Comparison of ENCODE assay signal across 15 cellular contexts in genomic region chr9:124973807-124974206, GRCh38.
"Had no signal": no experiment of that assay in that cellular context is flagged by ENCODE, and none has a peak within 500 bp of the region (broad histone marks: within the 10 kb centered on the region; RNA-seq: fewer than 3 reads in every experiment).

No MANE protein-coding gene starts in this region.

- DNase-seq: colonic mucosa; dermis blood vessel endothelial cell; foreskin keratinocyte; kidney; left colon; naive thymus-derived CD4-positive, alpha-beta T cell; nephron progenitor cell; psoas muscle; retina; right lobe of liver; stimulated activated CD4-positive, alpha-beta T cell treated with anti-CD3 and anti-CD28 coated beads, Interleukin-1b, Interleukin-23, amount 100 ng/mL, for 48 hours; stimulated activated CD4-positive, alpha-beta T cell treated with anti-CD3 and anti-CD28 coated beads, Interleukin-4, amount 100 ng/mL, for 24 hours; testis had no signal

- H3K9me3 Mint-ChIP-seq: naive thymus-derived CD4-positive, alpha-beta T cell; nephron progenitor cell; stimulated activated memory B cell treated with anti-CD40 and anti-IgM and Interleukin-4, amounts not matched to agents 10 μg/mL and 1 μg/mL and 100 μg/mL, for 72 hours; stimulated activated naive CD8-positive, alpha-beta T cell treated with anti-CD3 and anti-CD28 coated beads, Interleukin-15, Interleukin-2, amounts not matched to agents 100 ng/mL and 50 ng/mL, for 24 hours had no signal

- H3K4me1 Mint-ChIP-seq: nephron progenitor cell; stimulated activated memory B cell treated with anti-CD40 and anti-IgM and Interleukin-4, amounts not matched to agents 10 μg/mL and 1 μg/mL and 100 μg/mL, for 72 hours had no signal

- H3K4me3 Mint-ChIP-seq: naive thymus-derived CD4-positive, alpha-beta T cell; nephron progenitor cell; stimulated activated memory B cell treated with anti-CD40 and anti-IgM and Interleukin-4, amounts not matched to agents 10 μg/mL and 1 μg/mL and 100 μg/mL, for 72 hours; stimulated activated naive CD8-positive, alpha-beta T cell treated with anti-CD3 and anti-CD28 coated beads, Interleukin-15, Interleukin-2, amounts not matched to agents 100 ng/mL and 50 ng/mL, for 24 hours had no signal

- H3K27me3 Mint-ChIP-seq: naive thymus-derived CD4-positive, alpha-beta T cell; stimulated activated memory B cell treated with anti-CD40 and anti-IgM and Interleukin-4, amounts not matched to agents 10 μg/mL and 1 μg/mL and 100 μg/mL, for 72 hours; stimulated activated naive CD8-positive, alpha-beta T cell treated with anti-CD3 and anti-CD28 coated beads, Interleukin-15, Interleukin-2, amounts not matched to agents 100 ng/mL and 50 ng/mL, for 24 hours had no signal

- H3K27ac Mint-ChIP-seq: nephron progenitor cell; stimulated activated memory B cell treated with anti-CD40 and anti-IgM and Interleukin-4, amounts not matched to agents 10 μg/mL and 1 μg/mL and 100 μg/mL, for 72 hours; stimulated activated naive CD8-positive, alpha-beta T cell treated with anti-CD3 and anti-CD28 coated beads, Interleukin-15, Interleukin-2, amounts not matched to agents 100 ng/mL and 50 ng/mL, for 24 hours had no signal
